In genomic region chr7:40921589-40922315, GRCh38 we compare ENCODE assay signal across 18 cellular contexts.
DNase-seq lines count a peak whose midpoint lies in the region; ATAC-seq and TF ChIP-seq lines count a peak whose summit lies in the region.
"Had no signal": no experiment of that assay in that cellular context is flagged by ENCODE, and none has a peak within 500 bp of the region (broad histone marks: within the 10 kb centered on the region; RNA-seq: fewer than 3 reads in every experiment).

No MANE protein-coding gene starts in this region.

- H3K27ac Mint-ChIP-seq in chondrocyte (ENCODE audit: unreplicated experiment) = peak overlapping the region; percentile 34
- H3K27ac Mint-ChIP-seq: CD8-positive, alpha-beta memory T cell had no signal

- TF ChIP-seq CTCF in IMR-90 (conservative IDR thresholded peaks at IDR 0.05; ENCODE audit: low read depth, low read length) (no peak), chondrocyte (IDR thresholded peaks at IDR 0.05) (no peak), smooth muscle cell (IDR thresholded peaks at IDR 0.05; ENCODE audit: borderline replicate concordance, insufficient read depth, poor library complexity, severe bottlenecking) (no peak)

- H3F3A ChIP-seq in smooth muscle cell (ENCODE audit: low read depth) = peaks cover 5% of the 10 kb centered on the region

- H4K8ac ChIP-seq in IMR-90 (ENCODE audit: low read depth in 2 of 2, low read length in 2 of 2) (peak overlapping the region; percentile 29 to 52; a peak in 3 of 4 replicates), mesenchymal stem cell (ENCODE audit: low read length) (no peak overlapping the region)

- no peak overlapping the region for H3K27ac ChIP-seq in IMR-90 (ENCODE audit: insufficient read depth, low read length)
- peak overlapping the region; percentile 68 for H3K27ac ChIP-seq in mesenchymal stem cell (ENCODE audit: low read length, poor library complexity, severe bottlenecking)
- H3K27ac ChIP-seq in smooth muscle cell (ENCODE audit: low read depth) = peak overlapping the region; percentile 89
- H3K27ac ChIP-seq: BLaER1, KMS-11, Peyer's patch had no signal

- no peak overlapping the region for H3K56ac ChIP-seq in IMR-90 (ENCODE audit: extremely low read depth, insufficient read depth, low read length)

- H3K4me2 ChIP-seq in IMR-90 (ENCODE audit: low read depth, low read length) (no peak overlapping the region), mesenchymal stem cell (ENCODE audit: low read length, poor library complexity, severe bottlenecking) (no peak overlapping the region), smooth muscle cell (peak overlapping the region; percentile 13)
- H3K4me2 ChIP-seq: BLaER1, KMS-11 had no signal

- H3K9me1 ChIP-seq in IMR-90 (ENCODE audit: insufficient read depth, low read length) = peaks cover 7% of the 10 kb centered on the region

- H3K4ac ChIP-seq in IMR-90 (ENCODE audit: low read depth, low read length) = peak overlapping the region; percentile 56
- no peak overlapping the region for H3K4ac ChIP-seq in mesenchymal stem cell (ENCODE audit: low read depth in 1 of 2, low read length in 2 of 2)

- H4K20me1 ChIP-seq in IMR-90 (ENCODE audit: insufficient read depth, low read length) = no peaks in the 10 kb centered on the region
- H4K20me1 ChIP-seq in smooth muscle cell (ENCODE audit: low read depth) = no peaks in the 10 kb centered on the region
- H4K20me1 ChIP-seq: BLaER1 had no signal

- H3K4me1 ChIP-seq in IMR-90 (ENCODE audit: control insufficient read depth, insufficient read depth, low read length) (peaks cover 15% of the 10 kb centered on the region), mesenchymal stem cell (ENCODE audit: control insufficient read depth, insufficient read depth, low read depth, low read length) (peaks cover 8% of the 10 kb centered on the region), smooth muscle cell (ENCODE audit: low read depth) (peaks cover 4% of the 10 kb centered on the region)
- H3K4me1 ChIP-seq: BLaER1, HAP-1, Peyer's patch had no signal

- H2AK9ac ChIP-seq in IMR-90 (replicated peaks; ENCODE audit: low read depth, low read length, poor library complexity) = no peak overlapping the region

- no peak overlapping the region for H3K4me3 Mint-ChIP-seq in chondrocyte (ENCODE audit: unreplicated experiment)
- H3K4me3 Mint-ChIP-seq: CD8-positive, alpha-beta memory T cell had no signal

- TF ChIP-seq RAD21 in IMR-90 (IDR thresholded peaks at IDR 0.05; ENCODE audit: low read length) = no peak

- no peak overlapping the region for H3K4me3 ChIP-seq in IMR-90 (ENCODE audit: insufficient read depth, low read depth, low read length)
- no peak overlapping the region for H3K4me3 ChIP-seq in mesenchymal stem cell (ENCODE audit: insufficient read depth in 1 of 2, low read depth in 1 of 2, low read length in 2 of 2)
- H3K4me3 ChIP-seq in smooth muscle cell = no peak overlapping the region
- H3K4me3 ChIP-seq: BLaER1, HAP-1, Peyer's patch had no signal

- H3K18ac ChIP-seq in IMR-90 (ENCODE audit: low read depth, low read length) (peak overlapping the region; percentile 27; the same call in 1 of the 2 replicates), mesenchymal stem cell (ENCODE audit: low read depth in 1 of 2, low read length in 2 of 2) (peak overlapping the region in 1 of 2 experiments; percentile 52)

- H3K9ac ChIP-seq in IMR-90 (ENCODE audit: low read depth, low read length) = no peak overlapping the region
- H3K9ac ChIP-seq in mesenchymal stem cell (ENCODE audit: low read length) = no peak overlapping the region
- H3K9ac ChIP-seq in smooth muscle cell (ENCODE audit: low read depth) = peak overlapping the region; percentile 54
- H3K9ac ChIP-seq: BLaER1, KMS-11 had no signal

- POLR2A ChIA-PET in IMR-90 (lab: Charles Lee; ENCODE audit: unreplicated experiment) = no interaction called here

- no peak for DNase-seq in IMR-90
- DNase-seq in chondrocyte (ENCODE audit: low spot score) = no peak
- DNase-seq in mesenchymal stem cell = no peak
- DNase-seq in smooth muscle cell (lab: John Stamatoyannopoulos, UW; ENCODE audit: unreplicated experiment) = no peak
- no peak for DNase-seq in central memory CD4-positive, alpha-beta T cell
- no peak for DNase-seq in middle frontal gyrus (ENCODE audit: extremely low spot score, low spot score)
- DNase-seq: CD8-positive, alpha-beta memory T cell; DMS 273 treated with DMSO at 0.1 percent for 48 hours; NCI-H1417; NCI-H2029; NCI-H510A; Peyer's patch; SIG-M5 had no signal

- peak overlapping the region; percentile 37 for H2BK5ac ChIP-seq in IMR-90 (ENCODE audit: low read depth, low read length, poor library complexity, severe bottlenecking)
- peak overlapping the region; percentile 40 for H2BK5ac ChIP-seq in mesenchymal stem cell (ENCODE audit: low read depth, low read length, poor library complexity, severe bottlenecking)

- H3K36me3 ChIP-seq in IMR-90 (ENCODE audit: control insufficient read depth, insufficient read depth, low read length) (no peaks in the 10 kb centered on the region), mesenchymal stem cell (ENCODE audit: control insufficient read depth in 1 of 2, insufficient read depth in 2 of 2, low read depth in 1 of 2, low read length in 2 of 2) (no peaks in the 10 kb centered on the region), smooth muscle cell (ENCODE audit: low read depth) (no peaks in the 10 kb centered on the region)
- H3K36me3 ChIP-seq: BLaER1, HAP-1, Peyer's patch had no signal

- H2BK20ac ChIP-seq in IMR-90 (ENCODE audit: low read depth, low read length) = peak overlapping the region; percentile 64

- BruUV-seq in IMR-90 (replicated peaks; lab: Mats Ljungman, UMichigan) = no TSS peak

- H3K14ac ChIP-seq in IMR-90 (replicated peaks; ENCODE audit: low read depth, low read length) (peak overlapping the region; percentile 43; the same call in 1 of the 2 replicates), mesenchymal stem cell (ENCODE audit: low read length in 2 of 2) (no peak overlapping the region)

- H4K5ac ChIP-seq in IMR-90 (ENCODE audit: low read depth, low read length) = peak overlapping the region; percentile 72; the same call in 1 of the 2 replicates

- intact Hi-C loops in IMR-90 (cut with micrococcal nuclease) = no loop called here

- H2BK120ac ChIP-seq in IMR-90 (ENCODE audit: low read depth, low read length) (peak overlapping the region; percentile 69), mesenchymal stem cell (ENCODE audit: low read depth, low read length) (no peak overlapping the region)

- peaks cover 3% of the 10 kb centered on the region for H3K9me3 ChIP-seq in IMR-90 (ENCODE audit: control insufficient read depth, insufficient read depth, low read length)
- H3K9me3 ChIP-seq in mesenchymal stem cell (ENCODE audit: control insufficient read depth, low read length) = no peaks in the 10 kb centered on the region
- H3K9me3 ChIP-seq in smooth muscle cell (replicated peaks; ENCODE audit: low read depth) = no peaks in the 10 kb centered on the region
- H3K9me3 ChIP-seq: BLaER1, HAP-1, Peyer's patch had no signal

- peaks cover 6% of the 10 kb centered on the region for H3K9me3 Mint-ChIP-seq in chondrocyte (ENCODE audit: low read depth)

- dilution Hi-C loops in IMR-90 (cut with HindIII; ENCODE audit: low sequenced_read_pairs, unreplicated experiment) = no loop called here

- H2AFZ ChIP-seq in IMR-90 (replicated peaks; ENCODE audit: low read length, poor library complexity) = no peak overlapping the region
- no peak overlapping the region for H2AFZ ChIP-seq in mesenchymal stem cell (ENCODE audit: low read depth, low read length)
- no peak overlapping the region for H2AFZ ChIP-seq in smooth muscle cell (ENCODE audit: low read depth)

- in situ Hi-C loops in IMR-90 (cut with MboI; ENCODE audit: low sequenced_read_pairs) = no loop called here

- H2AK5ac ChIP-seq in IMR-90 (ENCODE audit: low read depth, low read length) = peak overlapping the region; percentile 81
- peak overlapping the region; percentile 78 for H2AK5ac ChIP-seq in mesenchymal stem cell (ENCODE audit: low read length, severe bottlenecking)

- H3K79me1 ChIP-seq in IMR-90 (ENCODE audit: low read depth in 1 of 2, low read length in 2 of 2) (0 out of 4 replicates have a peak, but pooled peaks cover 0 to 4% of the 10 kb centered on the region in 2 experiments), mesenchymal stem cell (replicated peaks; ENCODE audit: low read length, poor library complexity, severe bottlenecking) (no peaks in the 10 kb centered on the region)

- H3K27me3 ChIP-seq in IMR-90 (ENCODE audit: control insufficient read depth, insufficient read depth, low read length) (no peaks in the 10 kb centered on the region), mesenchymal stem cell (ENCODE audit: control insufficient read depth in 1 of 2, insufficient read depth in 1 of 2, low read length in 2 of 2) (no peaks in the 10 kb centered on the region), smooth muscle cell (ENCODE audit: low read depth) (no peaks in the 10 kb centered on the region)
- H3K27me3 ChIP-seq: BLaER1, Peyer's patch had no signal

- no peak overlapping the region for H2BK12ac ChIP-seq in mesenchymal stem cell (ENCODE audit: low read length in 2 of 2)

- no peak for TF ChIP-seq POLR2A in IMR-90 (IDR thresholded peaks at IDR 0.05; ENCODE audit: low read depth, low read length)

- peaks cover 1% of the 10 kb centered on the region for H3K36me3 Mint-ChIP-seq in chondrocyte (ENCODE audit: low read depth)
- H3K36me3 Mint-ChIP-seq: CD8-positive, alpha-beta memory T cell had no signal

- H4K91ac ChIP-seq in IMR-90 (ENCODE audit: insufficient read depth, low read depth, low read length) (peak overlapping the region; percentile 63), mesenchymal stem cell (ENCODE audit: low read length) (no peak overlapping the region)

- peaks cover 39% of the 10 kb centered on the region for H3K4me1 Mint-ChIP-seq in chondrocyte (ENCODE audit: low read depth)
- H3K4me1 Mint-ChIP-seq: CD8-positive, alpha-beta memory T cell had no signal

- no peaks in the 10 kb centered on the region for H3K27me3 Mint-ChIP-seq in chondrocyte (ENCODE audit: low read depth)

- ATAC-seq in IMR-90 (ENCODE audit: low read depth) (no peak), HG03025 (IDR thresholded peaks at IDR 0.05; ENCODE audit: low FRiP score, unreplicated experiment) (no peak), HG03432 (IDR thresholded peaks at IDR 0.05; ENCODE audit: unreplicated experiment) (no peak)

- CTCF ChIA-PET in IMR-90 (lab: Yijun Ruan, JAX) = interaction anchor here (0.6 to 0.8 kb wide), 2 partner anchors 9 to 781 kb away, joined by 3 to 4 read pairs; partner anchors contain the start of gene INHBA

- H3K79me2 ChIP-seq in smooth muscle cell (ENCODE audit: low read depth) = no peaks in the 10 kb centered on the region

- peak overlapping the region; percentile 55 for H3K23ac ChIP-seq in IMR-90 (ENCODE audit: low read depth, low read length)
- no peak overlapping the region for H3K23ac ChIP-seq in mesenchymal stem cell (ENCODE audit: low read length in 2 of 2)

- H2BK15ac ChIP-seq in IMR-90 (ENCODE audit: low read depth, low read length) (peak overlapping the region; percentile 73; the same call in 1 of the 3 replicates), mesenchymal stem cell (ENCODE audit: low read depth, poor library complexity, severe bottlenecking) (no peak overlapping the region)

- WGBS in IMR-90 (ENCODE audit: extremely low coverage in 2 of 2, insufficient read length in 1 of 2), 2 experiments = no CpG with 5 or more reads among the region's 7 CpGs
- WGBS in mesenchymal stem cell = 96% methylated on average over 6 of the region's 7 CpGs
- WGBS in smooth muscle cell (ENCODE audit: low lambda C conversion rate) = 69% methylated on average over 7 of the region's 7 CpGs

TF ChIP-seq in IMR-90, 13 proteins besides CTCF, POLR2A, EP300 and RAD21 (continues in another document):
- no peak for TF ChIP-seq MAFK (IDR thresholded peaks at IDR 0.05; ENCODE audit: low read depth, low read length)
